2 cellular contexts compared by ENCODE assay signal in genomic region chr12:110613422-110613770, GRCh38.
TF ChIP-seq lines count a peak whose summit lies in the region.

No MANE protein-coding gene starts in this region.

TF ChIP-seq in K562, 482 proteins besides CTCF, POLR2A, EP300 and RAD21:
- peak; percentile 91 for TF ChIP-seq ZBTB33 (CRISPR knock-in tag; IDR thresholded peaks at IDR 0.05)
- peak; percentile 76 for TF ChIP-seq ZNF121 (CRISPR knock-in tag; conservative IDR thresholded peaks at IDR 0.05)

TF ChIP-seq in HepG2, 621 proteins besides CTCF, POLR2A, EP300 and RAD21:
- 0 out of 2 replicates have a peak, but pooled peaks have one; percentile 19 for TF ChIP-seq ZBTB33 (CRISPR knock-in tag; IDR thresholded peaks at IDR 0.05)
